ENCODE assay signal across 9 cellular contexts in the genomic region with DNA sequence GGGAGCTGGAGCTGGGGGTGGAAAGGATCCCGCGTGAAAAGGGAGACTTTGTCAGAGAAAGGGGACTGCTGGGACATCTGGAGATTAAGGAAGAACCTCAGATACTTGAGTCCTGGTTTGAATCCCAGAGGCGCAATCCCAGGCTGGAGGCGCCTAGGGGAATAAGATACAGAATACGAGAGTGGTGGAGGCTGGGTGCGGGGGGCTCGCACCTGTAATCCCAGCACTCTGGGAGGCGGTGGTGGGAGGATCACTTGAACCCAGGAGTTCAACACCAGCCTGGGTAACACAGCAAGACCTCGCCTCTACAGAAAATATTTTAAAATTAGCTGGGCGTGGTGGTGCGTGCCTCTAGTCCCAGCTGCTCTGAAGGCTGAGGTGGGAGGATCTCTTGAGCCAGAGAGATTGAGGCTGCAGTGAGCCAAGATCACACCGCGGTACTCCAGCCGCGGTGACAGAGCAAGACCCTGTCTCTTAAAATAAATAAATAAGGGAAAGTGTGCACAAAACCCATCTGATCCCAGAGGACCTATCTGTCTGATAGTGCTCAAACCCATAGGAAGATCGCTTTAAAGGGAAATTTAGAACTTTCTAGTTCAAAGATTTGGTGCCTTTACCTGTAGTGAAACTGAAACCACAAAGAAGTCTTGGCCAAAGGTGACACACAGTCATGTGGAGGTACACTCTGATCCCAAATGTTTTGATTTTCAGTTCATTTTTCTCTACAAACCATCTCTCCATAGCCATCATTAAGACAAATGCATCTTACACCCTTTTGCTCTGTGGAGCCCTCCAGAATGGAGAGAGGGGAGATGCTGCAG. TPM values are rescaled to one million over a fixed set of nuclear protein-coding genes. Genes with fewer than 3 reads are reported as not detected.
DNase-seq lines count a peak whose midpoint lies in the region; ATAC-seq and TF ChIP-seq lines count a peak whose summit lies in the region.
"Had no signal": no experiment of that assay in that cellular context is flagged by ENCODE, and none has a peak within 500 bp of the region (broad histone marks: within the 10 kb centered on the region; RNA-seq: fewer than 3 reads in every experiment).

No MANE protein-coding gene starts in this region.

- in situ Hi-C loops in transverse colon (cut with MboI; ENCODE audit: low pct_ligation_motif_present in 1 of 4, low pct_unique_long_range_greater_than_20kb in 1 of 4, low sequenced_read_pairs in 3 of 4) = loop anchor here (5.0 to 25.0 kb wide), 3 partner anchors 46 to 121 kb away; partner anchors contain the start of genes CDK5RAP3 (in 1 of the 4) and PRR15L (in 1 of the 4)

- peaks cover 1% of the 10 kb centered on the region for H3K36me3 Mint-ChIP-seq in activated naive CD4-positive, alpha-beta T cell treated with anti-CD3 and anti-CD28 coated beads for 36 hours (ENCODE audit: low read depth)
- no peaks in the 10 kb centered on the region for H3K36me3 Mint-ChIP-seq in memory B cell

- peak overlapping the region; percentile 85 for H3K27ac Mint-ChIP-seq in activated naive CD4-positive, alpha-beta T cell treated with anti-CD3 and anti-CD28 coated beads for 36 hours
- peak overlapping the region; percentile 56 for H3K27ac Mint-ChIP-seq in memory B cell

- 58 to 67% methylated on average over 7 to 16 of the region's 16 CpGs for WGBS in transverse colon (ENCODE audit: low coverage in 1 of 2), 2 donors

- no peaks in the 10 kb centered on the region for H3K36me3 ChIP-seq in transverse colon

- H3K4me1 Mint-ChIP-seq in activated naive CD4-positive, alpha-beta T cell treated with anti-CD3 and anti-CD28 coated beads for 36 hours (ENCODE audit: low read depth) = peaks cover 33% of the 10 kb centered on the region
- peaks cover 7% of the 10 kb centered on the region for H3K4me1 Mint-ChIP-seq in memory B cell

- H3K4me3 ChIP-seq in transverse colon = peak overlapping the region in 2 of 4 donors; percentile 74 to 94

- DNase-seq in activated naive CD4-positive, alpha-beta T cell treated with anti-CD3 and anti-CD28 coated beads for 36 hours = no peak
- no peak for DNase-seq in activated naive CD4-positive, alpha-beta T cell treated with Interleukin-2 at 50 U/mL for 16 hours
- DNase-seq in memory B cell (ENCODE audit: low spot score in 2 of 2) = no peak
- no peak for DNase-seq in transverse colon
- DNase-seq in stimulated activated CD4-positive, alpha-beta T cell treated with anti-CD3 and anti-CD28 coated beads, Interleukin-1b, Interleukin-23, amount 100 ng/mL, for 48 hours = no peak
- DNase-seq in NCI-H526 treated with DMSO at 0.1 percent for 48 hours (lab: John Stamatoyannopoulos, UW) = no peak

- peak overlapping the region; percentile 100 for H3K4me3 Mint-ChIP-seq in activated naive CD4-positive, alpha-beta T cell treated with anti-CD3 and anti-CD28 coated beads for 36 hours
- H3K4me3 Mint-ChIP-seq in memory B cell = peak overlapping the region; percentile 97

- no peak for TF ChIP-seq EP300 in transverse colon (IDR thresholded peaks at IDR 0.05; ENCODE audit: low read depth)

- intact Hi-C loops in activated naive CD4-positive, alpha-beta T cell treated with anti-CD3 and anti-CD28 coated beads for 36 hours (cut with micrococcal nuclease) = loop anchor here (2.0 to 10.0 kb wide), 4 partner anchors 105 to 263 kb away; partner anchors contain the start of genes CBX1, CDK5RAP3 and SNX11
- intact Hi-C loops in transverse colon (cut with DNase I; ENCODE audit: low total_unique reads) = loop anchor here (2.0 to 10.0 kb wide), 2 partner anchors 49 to 103 kb away; partner anchors contain the start of gene PNPO

- ATAC-seq in memory B cell (ENCODE audit: low read depth) = no peak
- ATAC-seq in GM21515 (IDR thresholded peaks at IDR 0.05; ENCODE audit: unreplicated experiment) = no peak

- TF ChIP-seq CTCF in transverse colon (IDR thresholded peaks at IDR 0.05) = peak in 1 of 5 experiments; percentile 36

- CTCF ChIA-PET in activated naive CD4-positive, alpha-beta T cell treated with anti-CD3 and anti-CD28 coated beads for 36 hours (lab: Charles Lee) = interaction anchor here (0.6 to 14.9 kb wide), 21 partner anchors 8 to 1503 kb away, joined by 3 to 460 read pairs (median 5); partner anchors contain the start of genes CDK5RAP3, LRRC46, MRPL10 and SP2

- H3K4me1 ChIP-seq in transverse colon = peaks cover 12 to 37% (median 32%) of the 10 kb centered on the region in 4 donors

- no peaks in the 10 kb centered on the region for H3K9me3 ChIP-seq in transverse colon

- peak overlapping the region; percentile 73 for H3K27ac ChIP-seq in angular gyrus (ENCODE audit: low read depth, low read length)
- peak overlapping the region; percentile 65 to 84 (median 77) for H3K27ac ChIP-seq in transverse colon

- no peaks in the 10 kb centered on the region for H3K9me3 Mint-ChIP-seq in activated naive CD4-positive, alpha-beta T cell treated with anti-CD3 and anti-CD28 coated beads for 36 hours
- H3K9me3 Mint-ChIP-seq in memory B cell = no peaks in the 10 kb centered on the region

- H3K27me3 Mint-ChIP-seq in activated naive CD4-positive, alpha-beta T cell treated with anti-CD3 and anti-CD28 coated beads for 36 hours (ENCODE audit: low read depth) = peaks cover 19% of the 10 kb centered on the region
- peaks cover 11% of the 10 kb centered on the region for H3K27me3 Mint-ChIP-seq in memory B cell

- H3K27me3 ChIP-seq in transverse colon = peaks cover 14% of the 10 kb centered on the region

- no peak for TF ChIP-seq POLR2A in transverse colon (IDR thresholded peaks at IDR 0.05)

RNA-seq across cellular contexts. Expression of gene SCRN2, which starts 0.6 kb away (rescaled TPM):
- 10 to 100 TPM; 15.1 to 16.3 TPM for total RNA-seq in activated naive CD4-positive, alpha-beta T cell treated with anti-CD3 and anti-CD28 coated beads for 36 hours
- 100 to 1,000 TPM in 2 of 4 donors, 10 to 100 TPM in 2; 37.8 to 164 (median 89.7) TPM for total RNA-seq in transverse colon

RNA-seq across cellular contexts. Expression of gene SP6, which starts 9.3 kb away (rescaled TPM):
- total RNA-seq in activated naive CD4-positive, alpha-beta T cell treated with anti-CD3 and anti-CD28 coated beads for 36 hours = under 1 TPM; 0.10 to 0.19 TPM
- total RNA-seq in transverse colon = 1 to 10 TPM in 3 of 4 donors, under 1 TPM in 1; 0.40 to 5.9 (median 4.9) TPM

RNA-seq across cellular contexts. Expression of gene LRRC46, which starts 10.2 kb away (rescaled TPM):
- total RNA-seq in activated naive CD4-positive, alpha-beta T cell treated with anti-CD3 and anti-CD28 coated beads for 36 hours = under 1 TPM; 0.31 to 0.52 TPM
- under 1 TPM in 2 of 4 donors, not detected in 2; 0.48 to 0.80 TPM for total RNA-seq in transverse colon
- total RNA-seq: Daoy had no signal

RNA-seq across cellular contexts. Expression of gene MRPL10, which starts 10.4 kb away (rescaled TPM):
- 10 to 100 TPM; 66.7 to 70.0 TPM for total RNA-seq in activated naive CD4-positive, alpha-beta T cell treated with anti-CD3 and anti-CD28 coated beads for 36 hours
- 10 to 100 TPM; 12.9 to 41.8 (median 32.0) TPM for total RNA-seq in transverse colon

RNA-seq across cellular contexts. Expression of gene OSBPL7, which starts 20.1 kb away (rescaled TPM):
- 10 to 100 TPM; 18.4 to 24.6 TPM for total RNA-seq in activated naive CD4-positive, alpha-beta T cell treated with anti-CD3 and anti-CD28 coated beads for 36 hours
- total RNA-seq in transverse colon = 100 to 1,000 TPM in 1 of 4 donors, 10 to 100 TPM in 3; 53.5 to 148 (median 75.0) TPM
